ENCODE assay signal across 13 cellular contexts in genomic region chr12:76864791-76865400, GRCh38. TPM values are rescaled to one million over a fixed set of nuclear protein-coding genes. Genes with fewer than 3 reads are reported as not detected.
DNase-seq lines count a peak whose midpoint lies in the region; ATAC-seq and TF ChIP-seq lines count a peak whose summit lies in the region.
"Had no signal": no experiment of that assay in that cellular context is flagged by ENCODE, and none has a peak within 500 bp of the region (broad histone marks: within the 10 kb centered on the region; RNA-seq: fewer than 3 reads in every experiment).

No MANE protein-coding gene starts in this region.

- no peak overlapping the region for H3K4me3 ChIP-seq in lower lobe of right lung

- no peak overlapping the region for H3K27ac ChIP-seq in lower lobe of right lung

- H3K4me1 Mint-ChIP-seq in CD14-positive monocyte = no peaks in the 10 kb centered on the region
- H3K4me1 Mint-ChIP-seq: CD8-positive, alpha-beta memory T cell had no signal

- no peaks in the 10 kb centered on the region for H3K9me3 ChIP-seq in lower lobe of right lung

- DNase-seq in fibroblast of peridontal ligament (ENCODE audit: extremely low read depth) (peak; percentile 43), lower lobe of right lung (no peak), SHP77 treated with DMSO at 0.1 percent for 48 hours (lab: John Stamatoyannopoulos, UW) (no peak), left cardiac atrium (no peak), CD14-positive monocyte (ENCODE audit: low spot score) (no peak)
- DNase-seq: CD8-positive, alpha-beta memory T cell; naive B cell; NCI-H774; stimulated activated naive CD8-positive, alpha-beta T cell treated with anti-CD3 and anti-CD28 coated beads, Interleukin-15, amount 100 ng/mL, for 72 hours; T1000 had no signal

- H3K9me3 Mint-ChIP-seq in CD14-positive monocyte = no peaks in the 10 kb centered on the region
- H3K9me3 Mint-ChIP-seq: CD8-positive, alpha-beta memory T cell; naive B cell; stimulated activated naive CD8-positive, alpha-beta T cell treated with anti-CD3 and anti-CD28 coated beads, Interleukin-15, amount 100 ng/mL, for 72 hours had no signal

- peaks cover 0 to 3% (median 0%) of the 10 kb centered on the region in 3 donors for H3K27me3 Mint-ChIP-seq in CD14-positive monocyte (ENCODE audit: low read depth in 3 of 3)

- H3K36me3 ChIP-seq in lower lobe of right lung = peaks cover 13% of the 10 kb centered on the region

- no peaks in the 10 kb centered on the region for H3K4me1 ChIP-seq in lower lobe of right lung

- no peaks in the 10 kb centered on the region for H3K36me3 Mint-ChIP-seq in CD14-positive monocyte
- H3K36me3 Mint-ChIP-seq: CD8-positive, alpha-beta memory T cell; naive B cell had no signal

- H3K27me3 ChIP-seq in lower lobe of right lung (ENCODE audit: low read depth) = no peaks in the 10 kb centered on the region

- peak; percentile 91 for ATAC-seq in GM18873 (IDR thresholded peaks at IDR 0.05; ENCODE audit: low FRiP score, unreplicated experiment)
- peak; percentile 73 for ATAC-seq in GM21786 (IDR thresholded peaks at IDR 0.05; ENCODE audit: unreplicated experiment)
- ATAC-seq in HG03196 (IDR thresholded peaks at IDR 0.05; ENCODE audit: unreplicated experiment) = peak; percentile 81
- ATAC-seq in lower lobe of right lung = no peak
- no peak for ATAC-seq in left cardiac atrium
- ATAC-seq: stimulated activated naive CD8-positive, alpha-beta T cell treated with anti-CD3 and anti-CD28 coated beads, Interleukin-15, amount 100 ng/mL, for 72 hours had no signal

- TF ChIP-seq CTCF in lower lobe of right lung (IDR thresholded peaks at IDR 0.05) (no peak), CD14-positive monocyte (IDR thresholded peaks at IDR 0.05) (no peak)

- no peak overlapping the region for H3K4me3 Mint-ChIP-seq in CD14-positive monocyte
- H3K4me3 Mint-ChIP-seq: CD8-positive, alpha-beta memory T cell; naive B cell; stimulated activated naive CD8-positive, alpha-beta T cell treated with anti-CD3 and anti-CD28 coated beads, Interleukin-15, amount 100 ng/mL, for 72 hours had no signal

- H3K27ac Mint-ChIP-seq in CD14-positive monocyte = no peak overlapping the region
- H3K27ac Mint-ChIP-seq: CD8-positive, alpha-beta memory T cell; stimulated activated naive CD8-positive, alpha-beta T cell treated with anti-CD3 and anti-CD28 coated beads, Interleukin-15, amount 100 ng/mL, for 72 hours had no signal

- intact Hi-C loops in lower lobe of right lung (cut with DNase I) = no loop called here
- intact Hi-C loops in left cardiac atrium (cut with DNase I) = no loop called here
- intact Hi-C loops in CD14-positive monocyte (cut with micrococcal nuclease) = no loop called here

RNA-seq across cellular contexts. Expression of gene CSRP2, which starts 13.9 kb away (rescaled TPM):
- total RNA-seq in lower lobe of right lung (23.3 TPM), left cardiac atrium (10 to 100 TPM; 11.6 to 20.5 TPM)
- under 1 TPM in 1 of 2 donors, not detected in 1; 0.07 TPM for polyA plus RNA-seq in CD14-positive monocyte

Comparison
In these comparisons a context has a peak if more than half of its experiments do, and no peak if none do; other contexts are left out.
1. ATAC-seq: peak in GM18873 (single experiment), GM21786 (single experiment) and HG03196 (single experiment); none in lower lobe of right lung (0 of 2) and left cardiac atrium (0 of 2).